In the genomic region with DNA sequence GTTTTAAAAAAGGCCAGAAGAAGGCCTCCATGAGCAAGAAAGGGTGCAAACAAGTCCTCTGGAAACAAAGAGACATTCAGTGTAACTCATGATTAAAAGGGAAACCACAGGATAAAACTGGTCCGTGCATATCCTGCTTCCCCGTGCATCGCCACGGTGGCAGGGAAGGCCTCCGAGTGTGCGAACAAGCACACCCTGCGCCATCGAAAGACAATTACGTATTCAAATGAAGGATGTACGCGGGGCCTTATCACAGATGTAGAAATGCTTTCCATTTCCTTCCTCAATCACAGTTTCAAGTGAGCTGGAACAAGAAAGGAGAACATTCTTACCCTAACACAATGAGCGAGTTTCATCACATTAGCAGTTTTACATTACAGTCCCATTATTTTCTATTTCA, we compare ENCODE assay signal across 18 cellular contexts. TPM values are rescaled to one million over a fixed set of nuclear protein-coding genes. Genes with fewer than 3 reads are reported as not detected.
A peak's percentile ranks its signal among the peaks of the same experiment; 100 is the strongest.
DNase-seq lines count a peak whose midpoint lies in the region; ATAC-seq and TF ChIP-seq lines count a peak whose summit lies in the region.
"Had no signal": no experiment of that assay in that cellular context is flagged by ENCODE, and none has a peak within 500 bp of the region (broad histone marks: within the 10 kb centered on the region; RNA-seq: fewer than 3 reads in every experiment).

No MANE protein-coding gene starts in this region.

- H3K27me3 ChIP-seq in neuron (ENCODE audit: insufficient read depth, low read length) (no peaks in the 10 kb centered on the region), thyroid gland (no peaks in the 10 kb centered on the region)
- no peaks in the 10 kb centered on the region for H3K27me3 ChIP-seq in CD8-positive, alpha-beta memory T cell (ENCODE audit: insufficient read depth, low read length, poor library complexity, severe bottlenecking)
- H3K27me3 ChIP-seq: BLaER1 treated with 17β-estradiol and CSF1 and Interleukin-3, amounts not matched to agents 10 nM and 100 nM had no signal

- H3K4me1 ChIP-seq in neuron (ENCODE audit: insufficient read depth, low read length) (peaks cover 42% of the 10 kb centered on the region), thyroid gland (no peaks in the 10 kb centered on the region)
- no peaks in the 10 kb centered on the region for H3K4me1 ChIP-seq in CD8-positive, alpha-beta memory T cell (ENCODE audit: insufficient read depth, low read length)

- peak; percentile 50 for DNase-seq in MV-4-11 (lab: John Stamatoyannopoulos, UW)
- peak; percentile 67 for DNase-seq in NCI-H69 (lab: John Stamatoyannopoulos, UW)
- peak; percentile 23 for DNase-seq in epidermal melanocyte (ENCODE audit: insufficient read length, low spot score)
- no peak for DNase-seq in AML-193 (lab: John Stamatoyannopoulos, UW)
- DNase-seq in CD8-positive, alpha-beta memory T cell = no peak
- no peak for DNase-seq in thyroid gland
- DNase-seq: aorta; effector CD8-positive, alpha-beta T cell; GDM1; HCEC 1CT; natural killer cell; NCI-H446; Right ventricle myocardium superior; stimulated activated naive CD4-positive, alpha-beta T cell treated with Interleukin-2 at 50 U/mL for 16 hours had no signal

- ATAC-seq in HG02981 (IDR thresholded peaks at IDR 0.05; ENCODE audit: unreplicated experiment) = no peak
- ATAC-seq: natural killer cell had no signal

- no peak for TF ChIP-seq CTCF in thyroid gland (IDR thresholded peaks at IDR 0.05)

- no peak overlapping the region for H3K27ac Mint-ChIP-seq in CD8-positive, alpha-beta memory T cell
- H3K27ac Mint-ChIP-seq: activated T-helper 1 cell treated with anti-CD3 and anti-CD28 coated beads, Interleukin-12 subunit alpha, Interleukin-12 subunit beta, Interleukin-2, Interleukin-4 antibody, amounts not matched to agents 30 ng/mL and 10 ng/mL and 1 ng/mL, durations not matched to agents 14 hours and 24 hours and 36 hours; natural killer cell had no signal

- no peaks in the 10 kb centered on the region for H3K36me3 Mint-ChIP-seq in CD8-positive, alpha-beta memory T cell
- H3K36me3 Mint-ChIP-seq: natural killer cell had no signal

- no peak overlapping the region for H3K27ac ChIP-seq in CD8-positive, alpha-beta memory T cell (ENCODE audit: low read depth, low read length)
- H3K27ac ChIP-seq in thyroid gland = no peak overlapping the region

- no peak overlapping the region for H3K4me3 Mint-ChIP-seq in CD8-positive, alpha-beta memory T cell
- H3K4me3 Mint-ChIP-seq: activated T-helper 1 cell treated with anti-CD3 and anti-CD28 coated beads, Interleukin-12 subunit alpha, Interleukin-12 subunit beta, Interleukin-2, Interleukin-4 antibody, amounts not matched to agents 30 ng/mL and 10 ng/mL and 1 ng/mL, durations not matched to agents 14 hours and 24 hours and 36 hours; natural killer cell had no signal

- 59 to 61% methylated on average over 12 of the region's 12 CpGs for whole genome bisulfite sequencing in thyroid gland, 2 donors

- H3K36me3 ChIP-seq in neuron (ENCODE audit: insufficient read depth, low read length) = peaks cover 12% of the 10 kb centered on the region
- H3K36me3 ChIP-seq in CD8-positive, alpha-beta memory T cell (ENCODE audit: insufficient read depth, low read length) = no peaks in the 10 kb centered on the region
- H3K36me3 ChIP-seq in thyroid gland = no peaks in the 10 kb centered on the region
- H3K36me3 ChIP-seq: BLaER1 treated with 17β-estradiol and CSF1 and Interleukin-3, amounts not matched to agents 10 nM and 100 nM had no signal

- POLR2A ChIA-PET in CD8-positive, alpha-beta memory T cell (lab: Charles Lee) = no interaction called here

- peak overlapping the region; percentile 23 for H3K4me3 ChIP-seq in neuron (ENCODE audit: low read length)
- no peak overlapping the region for H3K4me3 ChIP-seq in CD8-positive, alpha-beta memory T cell (ENCODE audit: low read length)
- H3K4me3 ChIP-seq in thyroid gland (replicated peaks in 1 of 3) = no peak overlapping the region
- H3K4me3 ChIP-seq: BLaER1 treated with 17β-estradiol and CSF1 and Interleukin-3, amounts not matched to agents 10 nM and 100 nM had no signal

- H3K9me3 ChIP-seq in neuron (ENCODE audit: low read length) (no peaks in the 10 kb centered on the region), thyroid gland (no peaks in the 10 kb centered on the region)
- no peaks in the 10 kb centered on the region for H3K9me3 ChIP-seq in CD8-positive, alpha-beta memory T cell (ENCODE audit: low read length)

- H3K9me3 Mint-ChIP-seq in CD8-positive, alpha-beta memory T cell = peaks cover 0 to 4% (median 0%) of the 10 kb centered on the region in 5 donors
- H3K9me3 Mint-ChIP-seq: activated T-helper 1 cell treated with anti-CD3 and anti-CD28 coated beads, Interleukin-12 subunit alpha, Interleukin-12 subunit beta, Interleukin-2, Interleukin-4 antibody, amounts not matched to agents 30 ng/mL and 10 ng/mL and 1 ng/mL, durations not matched to agents 14 hours and 24 hours and 36 hours; natural killer cell had no signal

- intact Hi-C loops in thyroid gland (cut with DNase I) = no loop called here

- H3K27me3 Mint-ChIP-seq in CD8-positive, alpha-beta memory T cell = no peaks in the 10 kb centered on the region

- H2AFZ ChIP-seq in neuron (ENCODE audit: low read depth, low read length) = no peak overlapping the region

- TF ChIP-seq POLR2A in thyroid gland (IDR thresholded peaks at IDR 0.05) = no peak

- no peaks in the 10 kb centered on the region for H3K4me1 Mint-ChIP-seq in CD8-positive, alpha-beta memory T cell
- H3K4me1 Mint-ChIP-seq: natural killer cell had no signal

- CTCF ChIA-PET in CD8-positive, alpha-beta memory T cell (lab: Charles Lee) = no interaction called here

RNA-seq across cellular contexts. Expression of gene TOX3, which starts 48.3 kb away (rescaled TPM):
- total RNA-seq in CD8-positive, alpha-beta memory T cell = not detected
- polyA plus RNA-seq in CD8-positive, alpha-beta memory T cell = not detected
- not detected for total RNA-seq in thyroid gland
- total RNA-seq: activated T-helper 1 cell treated with anti-CD3 and anti-CD28 coated beads, Interleukin-12 subunit alpha, Interleukin-12 subunit beta, Interleukin-2, Interleukin-4 antibody, amounts not matched to agents 30 ng/mL and 10 ng/mL and 1 ng/mL, durations not matched to agents 14 hours and 24 hours and 36 hours; aorta; natural killer cell; Right ventricle myocardium superior had no signal

Comparison
In these comparisons a context has a peak if more than half of its experiments do, and no peak if none do; other contexts are left out.
1. DNase-seq: peak in MV-4-11 (single experiment), NCI-H69 (single experiment) and epidermal melanocyte (single experiment); none in AML-193 (0 of 2), CD8-positive, alpha-beta memory T cell (0 of 5) and thyroid gland (0 of 2).